In genomic region chr16:10206865-10207264, GRCh38 we compare ENCODE assay signal across 9 cellular contexts. TPM values are rescaled to one million over a fixed set of nuclear protein-coding genes. Genes with fewer than 3 reads are reported as not detected.
"Had no signal": no experiment of that assay in that cellular context is flagged by ENCODE, and none has a peak within 500 bp of the region (broad histone marks: within the 10 kb centered on the region; RNA-seq: fewer than 3 reads in every experiment).

No MANE protein-coding gene starts in this region.

- H3K4me3 ChIP-seq: GM23338 had no signal

- DNase-seq: H9, HCEC 1CT, KBM-7 had no signal

- H2AFZ ChIP-seq: GM23338 had no signal

- FAIRE-seq: H1, H54, HTR-8/SVneo had no signal

- H3K4me2 ChIP-seq: GM23338 had no signal

- ATAC-seq: GM23338 had no signal

RNA-seq across cellular contexts. Expression of gene GRIN2A, which starts 24.6 kb away (rescaled TPM):
- total RNA-seq: HT-29 had no signal
- polyA plus RNA-seq: IgD-negative memory B cell had no signal
